ENCODE assay signal across 18 cellular contexts in genomic region chr7:44030029-44030428, GRCh38. TPM values are rescaled to one million over a fixed set of nuclear protein-coding genes. Genes with fewer than 3 reads are reported as not detected.
"Had no signal": no experiment of that assay in that cellular context is flagged by ENCODE, and none has a peak within 500 bp of the region (broad histone marks: within the 10 kb centered on the region; RNA-seq: fewer than 3 reads in every experiment).

No MANE protein-coding gene starts in this region.

RNA-seq across cellular contexts. Expression of gene SPDYE1, which starts 32.3 kb away (rescaled TPM):
- total RNA-seq: activated CD4-positive, alpha-beta memory T cell treated with anti-CD3 and anti-CD28 coated beads for 36 hours; activated CD4-positive, alpha-beta T cell treated with anti-CD3 and anti-CD28 coated beads for 36 hours; activated CD4-positive, alpha-beta T cell treated with anti-CD3 and anti-CD28 coated beads, Interleukin-2, amount 10 ng/mL, durations not matched to agents 24 days and 14 days; activated CD8-positive, alpha-beta memory T cell treated with anti-CD3 and anti-CD28 coated beads for 36 hours; activated CD8-positive, alpha-beta T cell treated with anti-CD3 and anti-CD28 coated beads, Interleukin-2, amount 10 ng/mL, durations not matched to agents 7 days and 5 days; activated naive CD4-positive, alpha-beta T cell treated with anti-CD3 and anti-CD28 coated beads for 36 hours; activated naive CD8-positive, alpha-beta T cell treated with anti-CD3 and anti-CD28 coated beads for 36 hours; activated T-helper 1 cell treated with anti-CD3 and anti-CD28 coated beads, Interleukin-12 subunit alpha, Interleukin-12 subunit beta, Interleukin-2, Interleukin-4 antibody, amounts not matched to agents 30 ng/mL and 10 ng/mL and 1 ng/mL, durations not matched to agents 14 hours and 24 hours and 36 hours; activated T-helper 2 cell treated with anti-CD3 and anti-CD28 coated beads, Interferon-gamma antibody, Interleukin-2, Interleukin-4, amounts not matched to agents 10 μg/mL and 5 μg/mL and 100 μg/mL, durations not matched to agents 14 hours and 24 hours and 36 hours; aorta; body of pancreas; chondrocyte; dermis blood vessel endothelial cell; esophagus squamous epithelium; fibroblast of villous mesenchyme; frontal cortex had no signal
- polyA plus RNA-seq: adrenal gland, fibroblast of lung had no signal

RNA-seq across cellular contexts. Expression of gene PGAM2, which starts 35.3 kb away (rescaled TPM):
- total RNA-seq: activated CD4-positive, alpha-beta T cell treated with anti-CD3 and anti-CD28 coated beads for 36 hours; activated CD8-positive, alpha-beta memory T cell treated with anti-CD3 and anti-CD28 coated beads for 36 hours had no signal
- polyA plus RNA-seq: fibroblast of lung had no signal
